1 cellular context compared by ENCODE assay signal in the genomic region with DNA sequence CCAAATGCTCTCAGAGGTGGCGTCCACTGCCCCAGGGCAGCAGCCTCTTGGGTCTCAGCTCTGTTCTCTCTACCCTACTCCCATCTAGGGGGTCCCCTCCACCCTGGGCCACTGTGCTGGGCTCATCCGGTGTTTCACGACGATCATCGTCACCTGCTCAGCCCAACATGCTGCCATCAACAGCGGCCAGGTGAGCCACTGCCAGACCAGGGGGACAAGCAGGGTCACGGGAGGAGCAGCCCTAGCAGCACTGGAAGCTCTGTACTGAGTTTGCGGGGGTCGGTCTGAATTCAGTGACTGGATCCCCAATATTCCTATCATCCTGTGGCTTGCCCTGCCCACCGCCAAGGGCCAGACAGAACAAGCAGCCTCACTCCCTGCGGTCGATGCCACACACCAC.
TF ChIP-seq lines count a peak whose summit lies in the region.

No MANE protein-coding gene starts in this region.

TF ChIP-seq in H1, 55 proteins besides CTCF, POLR2A, EP300 and RAD21:
- TF ChIP-seq JUND (IDR thresholded peaks at IDR 0.05; ENCODE audit: low read length) (no peak), BRCA1 (IDR thresholded peaks at IDR 0.05; ENCODE audit: low read depth, low read length) (no peak)
TF ChIP-seq in H1: peak in this region for 0.
